In the genomic region with DNA sequence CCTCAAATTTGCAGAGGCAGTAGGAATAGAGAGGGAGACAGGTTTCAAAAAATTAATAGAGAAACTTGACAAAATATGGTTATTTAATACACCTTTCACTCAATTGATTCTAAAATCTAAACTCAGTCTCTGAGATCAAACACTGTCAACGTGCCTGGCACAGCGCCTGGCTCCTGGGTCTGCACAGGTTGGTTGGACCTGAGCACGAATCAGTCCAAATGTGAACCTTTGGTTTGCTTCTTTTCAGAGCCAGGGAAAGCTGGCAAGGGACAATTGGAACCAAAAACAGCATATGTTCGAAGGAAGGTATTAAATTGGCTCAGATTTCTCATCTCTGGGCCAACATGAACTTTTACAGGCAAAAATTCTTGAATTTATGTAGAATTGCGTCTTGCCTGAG, we compare ENCODE assay signal across 24 cellular contexts.
DNase-seq lines count a peak whose midpoint lies in the region; ATAC-seq and FAIRE-seq lines count a peak whose summit lies in the region.
"Had no signal": no experiment of that assay in that cellular context is flagged by ENCODE, and none has a peak within 500 bp of the region (broad histone marks: within the 10 kb centered on the region; RNA-seq: fewer than 3 reads in every experiment).

No MANE protein-coding gene starts in this region.

- H3K9me3 Mint-ChIP-seq in activated naive CD4-positive, alpha-beta T cell treated with anti-CD3 and anti-CD28 coated beads, Interleukin-2, amount 10 ng/mL, durations not matched to agents 7 days and 5 days: no peaks in the 10 kb centered on the region
- H3K9me3 Mint-ChIP-seq in activated naive CD4-positive, alpha-beta T cell treated with anti-CD3 and anti-CD28 coated beads, Interleukin-2, amount 50 U/mL, for 72 hours: no peaks in the 10 kb centered on the region
- H3K9me3 Mint-ChIP-seq: CD4-positive, alpha-beta T cell; CD8-positive, alpha-beta memory T cell had no signal

- H3K4me1 Mint-ChIP-seq in activated naive CD4-positive, alpha-beta T cell treated with anti-CD3 and anti-CD28 coated beads, Interleukin-2, amount 10 ng/mL, durations not matched to agents 7 days and 5 days: no peaks in the 10 kb centered on the region
- H3K4me1 Mint-ChIP-seq: CD14-positive monocyte; CD8-positive, alpha-beta memory T cell had no signal

- DNase-seq in activated naive CD4-positive, alpha-beta T cell treated with anti-CD3 and anti-CD28 coated beads, Interleukin-2, amount 10 ng/mL, durations not matched to agents 7 days and 5 days: peak; percentile 4
- no peak for DNase-seq in activated naive CD4-positive, alpha-beta T cell treated with anti-CD3 and anti-CD28 coated beads, Interleukin-2, amount 50 U/mL, for 72 hours (ENCODE audit: low spot score in 2 of 2)
- DNase-seq in cerebellar cortex (ENCODE audit: low spot score) (peak; percentile 93), left lobe of liver (ENCODE audit: low spot score) (no peak), activated gamma-delta T cell treated with Interleukin-2 at 50 U/mL for 16 hours (no peak), GM19239 (ENCODE audit: insufficient read length, low spot score) (no peak)
- DNase-seq: 8988T; ACHN; AML-193; BE2C; Calu3; CD4-positive, alpha-beta T cell; CD8-positive, alpha-beta memory T cell; DMS53; DMS79 treated with DMSO at 0.1 percent for 48 hours; GM23248; H7; HCEC 1CT had no signal

- H3K27me3 Mint-ChIP-seq in activated naive CD4-positive, alpha-beta T cell treated with anti-CD3 and anti-CD28 coated beads, Interleukin-2, amount 10 ng/mL, durations not matched to agents 7 days and 5 days: peaks cover 4% of the 10 kb centered on the region

- H3K4me3 Mint-ChIP-seq in activated naive CD4-positive, alpha-beta T cell treated with anti-CD3 and anti-CD28 coated beads, Interleukin-2, amount 10 ng/mL, durations not matched to agents 7 days and 5 days: no peak overlapping the region
- H3K4me3 Mint-ChIP-seq: CD14-positive monocyte; CD4-positive, alpha-beta T cell; CD8-positive, alpha-beta memory T cell had no signal

- no peak for FAIRE-seq in GM19239 (lab: Jason Lieb, UNC)
- FAIRE-seq: A549, G401.6, GM12892, H1 had no signal

- no peak for ATAC-seq in activated naive CD4-positive, alpha-beta T cell treated with anti-CD3 and anti-CD28 coated beads, Interleukin-2, amount 50 U/mL, for 72 hours
- ATAC-seq in left lobe of liver (peak; percentile 60), GM19463 (IDR thresholded peaks at IDR 0.05; ENCODE audit: unreplicated experiment) (no peak)
- ATAC-seq: A549 had no signal

- no peaks in the 10 kb centered on the region for H3K36me3 Mint-ChIP-seq in activated naive CD4-positive, alpha-beta T cell treated with anti-CD3 and anti-CD28 coated beads, Interleukin-2, amount 10 ng/mL, durations not matched to agents 7 days and 5 days
- H3K36me3 Mint-ChIP-seq in activated naive CD4-positive, alpha-beta T cell treated with anti-CD3 and anti-CD28 coated beads, Interleukin-2, amount 50 U/mL, for 72 hours: no peaks in the 10 kb centered on the region
- H3K36me3 Mint-ChIP-seq: CD14-positive monocyte; CD8-positive, alpha-beta memory T cell had no signal

- H3K27ac Mint-ChIP-seq in activated naive CD4-positive, alpha-beta T cell treated with anti-CD3 and anti-CD28 coated beads, Interleukin-2, amount 10 ng/mL, durations not matched to agents 7 days and 5 days: no peak overlapping the region
- H3K27ac Mint-ChIP-seq in activated naive CD4-positive, alpha-beta T cell treated with anti-CD3 and anti-CD28 coated beads, Interleukin-2, amount 50 U/mL, for 72 hours: no peak overlapping the region
- H3K27ac Mint-ChIP-seq: CD14-positive monocyte; CD4-positive, alpha-beta T cell had no signal

- CTCF ChIA-PET in activated naive CD4-positive, alpha-beta T cell treated with anti-CD3 and anti-CD28 coated beads, Interleukin-2, amount 10 ng/mL, durations not matched to agents 7 days and 5 days (lab: Charles Lee): no interaction called here

Comparison
In these comparisons a context has a peak if more than half of its experiments do, and no peak if none do; other contexts are left out.
1. DNase-seq: peak in activated naive CD4-positive, alpha-beta T cell treated with anti-CD3 and anti-CD28 coated beads, Interleukin-2, amount 10 ng/mL, durations not matched to agents 7 days and 5 days (single experiment) and cerebellar cortex (single experiment); none in activated naive CD4-positive, alpha-beta T cell treated with anti-CD3 and anti-CD28 coated beads, Interleukin-2, amount 50 U/mL, for 72 hours (0 of 2), left lobe of liver (single experiment), activated gamma-delta T cell treated with Interleukin-2 at 50 U/mL for 16 hours (single experiment) and GM19239 (single experiment).